In the genomic region with DNA sequence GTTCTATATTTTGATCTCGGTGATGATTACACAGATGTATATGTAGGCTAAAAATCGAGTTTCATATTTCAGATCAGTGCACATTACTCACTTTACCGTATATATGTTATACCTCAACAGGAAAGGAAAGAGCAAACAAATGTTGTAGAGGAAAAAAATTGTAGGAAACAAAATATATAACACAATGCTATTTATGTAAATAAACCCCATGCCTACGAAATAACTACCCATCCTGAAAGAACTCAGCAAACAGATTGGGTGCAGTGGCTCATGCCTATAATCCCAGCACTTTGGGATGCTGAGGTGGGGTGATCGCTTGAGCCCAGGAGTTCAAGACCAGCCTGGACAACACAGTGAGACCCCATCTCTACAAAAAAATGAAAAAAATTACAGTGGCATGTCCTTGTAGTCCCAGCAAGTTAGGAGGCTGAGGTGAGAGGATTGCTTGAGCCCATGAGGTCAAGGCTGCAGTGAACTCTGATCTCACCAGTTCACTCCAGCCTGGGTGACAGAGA, we compare ENCODE assay signal across 2 cellular contexts.
TF ChIP-seq lines count a peak whose summit lies in the region.

No MANE protein-coding gene starts in this region.

TF ChIP-seq in GM23338, 12 proteins besides CTCF, POLR2A, EP300 and RAD21:
- TF ChIP-seq CREB1 (CRISPR knock-in tag; IDR thresholded peaks at IDR 0.05; ENCODE audit: low read depth), result no peak
- TF ChIP-seq POLR2AphosphoS5 (IDR thresholded peaks at IDR 0.05; ENCODE audit: low read depth), result no peak
- TF ChIP-seq ZNF331 (CRISPR knock-in tag; IDR thresholded peaks at IDR 0.05; ENCODE audit: low read depth), result no peak
- TF ChIP-seq, protein P1, sequence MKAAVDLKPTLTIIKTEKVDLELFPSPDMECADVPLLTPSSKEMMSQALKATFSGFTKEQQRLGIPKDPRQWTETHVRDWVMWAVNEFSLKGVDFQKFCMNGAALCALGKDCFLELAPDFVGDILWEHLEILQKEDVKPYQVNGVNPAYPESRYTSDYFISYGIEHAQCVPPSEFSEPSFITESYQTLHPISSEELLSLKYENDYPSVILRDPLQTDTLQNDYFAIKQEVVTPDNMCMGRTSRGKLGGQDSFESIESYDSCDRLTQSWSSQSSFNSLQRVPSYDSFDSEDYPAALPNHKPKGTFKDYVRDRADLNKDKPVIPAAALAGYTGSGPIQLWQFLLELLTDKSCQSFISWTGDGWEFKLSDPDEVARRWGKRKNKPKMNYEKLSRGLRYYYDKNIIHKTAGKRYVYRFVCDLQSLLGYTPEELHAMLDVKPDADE (IDR thresholded peaks at IDR 0.05), result no peak

TF ChIP-seq in K562, 482 proteins besides CTCF, POLR2A, EP300 and RAD21:
- TF ChIP-seq ZNF121 (CRISPR knock-in tag; conservative IDR thresholded peaks at IDR 0.05) (peak; percentile 65), TBL1XR1 (IDR thresholded peaks at IDR 0.05; ENCODE audit: low read length in 2 of 2) (no peak)
